In genomic region chr4:38117614-38118013, GRCh38 we compare ENCODE assay signal across 20 cellular contexts.
"Had no signal": no experiment of that assay in that cellular context is flagged by ENCODE, and none has a peak within 500 bp of the region (broad histone marks: within the 10 kb centered on the region; RNA-seq: fewer than 3 reads in every experiment).

No MANE protein-coding gene starts in this region.

- H3K4me3 Mint-ChIP-seq: activated naive CD8-positive, alpha-beta T cell treated with anti-CD3 and anti-CD28 coated beads, Interleukin-2, amount 10 ng/mL, durations not matched to agents 7 days and 5 days; endodermal cell; stimulated activated naive CD8-positive, alpha-beta T cell treated with anti-CD3 and anti-CD28 coated beads, Interleukin-15, Interleukin-2, amounts not matched to agents 100 ng/mL and 50 ng/mL, for 24 hours; T-helper 1 cell treated with Interleukin-12 subunit alpha and Interleukin-12 subunit beta and Interleukin-4 antibody, amounts not matched to agents 30 μg/mL and 1 μg/mL, for 36 hours; type B pancreatic cell had no signal

- H3K9me3 Mint-ChIP-seq: activated naive CD8-positive, alpha-beta T cell treated with anti-CD3 and anti-CD28 coated beads, Interleukin-2, amount 10 ng/mL, durations not matched to agents 7 days and 5 days; endodermal cell; stimulated activated naive CD8-positive, alpha-beta T cell treated with anti-CD3 and anti-CD28 coated beads, Interleukin-15, Interleukin-2, amounts not matched to agents 100 ng/mL and 50 ng/mL, for 24 hours; T-helper 1 cell treated with Interleukin-12 subunit alpha and Interleukin-12 subunit beta and Interleukin-4 antibody, amounts not matched to agents 30 μg/mL and 1 μg/mL, for 36 hours; type B pancreatic cell had no signal

- DNase-seq: activated CD4-positive, alpha-beta T cell treated with anti-CD3 and anti-CD28 coated beads for 48 hours; activated CD4-positive, alpha-beta T cell treated with anti-CD3 and anti-CD28 coated beads, Interleukin-2, amount 50 U/mL, for 48 hours; activated CD8-positive, alpha-beta memory T cell treated with anti-CD3 and anti-CD28 coated beads for 24 hours; activated effector memory CD4-positive, alpha-beta T cell treated with Interleukin-2 at 50 U/mL for 16 hours; activated naive CD4-positive, alpha-beta T cell treated with Interleukin-2 at 50 U/mL for 16 hours; activated naive CD8-positive, alpha-beta T cell treated with anti-CD3 and anti-CD28 coated beads, Interleukin-2, amount 10 ng/mL, durations not matched to agents 7 days and 5 days; brain microvascular endothelial cell; cortex of kidney; endodermal cell; foreskin fibroblast; heart left ventricle; pancreas; stimulated activated CD4-positive, alpha-beta T cell treated with anti-CD3 and anti-CD28 coated beads, Interleukin-12 subunit alpha, Interleukin-12 subunit beta, amount 100 ng/mL, for 4 hours; stimulated activated CD4-positive, alpha-beta T cell treated with anti-CD3 and anti-CD28 coated beads, Interleukin-4, amount 100 ng/mL, for 1 hour; SW 1271; T-helper 9 cell had no signal

- H3K27ac Mint-ChIP-seq: activated naive CD8-positive, alpha-beta T cell treated with anti-CD3 and anti-CD28 coated beads, Interleukin-2, amount 10 ng/mL, durations not matched to agents 7 days and 5 days; endodermal cell; stimulated activated naive CD8-positive, alpha-beta T cell treated with anti-CD3 and anti-CD28 coated beads, Interleukin-15, Interleukin-2, amounts not matched to agents 100 ng/mL and 50 ng/mL, for 24 hours; T-helper 1 cell treated with Interleukin-12 subunit alpha and Interleukin-12 subunit beta and Interleukin-4 antibody, amounts not matched to agents 30 μg/mL and 1 μg/mL, for 36 hours; type B pancreatic cell had no signal

- H3K27ac ChIP-seq: brain microvascular endothelial cell, pancreas, VCaP had no signal

- H3K27me3 Mint-ChIP-seq: activated naive CD8-positive, alpha-beta T cell treated with anti-CD3 and anti-CD28 coated beads, Interleukin-2, amount 10 ng/mL, durations not matched to agents 7 days and 5 days; stimulated activated naive CD8-positive, alpha-beta T cell treated with anti-CD3 and anti-CD28 coated beads, Interleukin-15, Interleukin-2, amounts not matched to agents 100 ng/mL and 50 ng/mL, for 24 hours; type B pancreatic cell had no signal
